8 cellular contexts compared by ENCODE assay signal in genomic region chr2:27408601-27409320, GRCh38. TPM values are rescaled to one million over a fixed set of nuclear protein-coding genes. Genes with fewer than 3 reads are reported as not detected.
DNase-seq lines count a peak whose midpoint lies in the region; TF ChIP-seq lines count a peak whose summit lies in the region.

No MANE protein-coding gene starts in this region.

- peak overlapping the region; percentile 85 for H3K4me2 ChIP-seq in Loucy (ENCODE audit: low read depth, low read length, poor library complexity, severe bottlenecking)

- no peaks in the 10 kb centered on the region for H3K27me3 ChIP-seq in HAP-1 (ENCODE audit: low read depth)
- no peaks in the 10 kb centered on the region for H3K27me3 ChIP-seq in Loucy (ENCODE audit: insufficient read depth, low read length, poor library complexity, severe bottlenecking)

- H3K36me3 ChIP-seq in HAP-1 (replicated peaks) (peaks cover 29% of the 10 kb centered on the region), Loucy (ENCODE audit: insufficient read depth, low read length) (no peaks in the 10 kb centered on the region)

- peak overlapping the region; percentile 69 to 90 (median 89) for H3K27ac Mint-ChIP-seq in immature natural killer cell

- TF ChIP-seq CTCF in Loucy (conservative IDR thresholded peaks at IDR 0.05; ENCODE audit: low read length) (no peak), astrocyte of the cerebellum (IDR thresholded peaks at IDR 0.05; ENCODE audit: low read depth, low read length, missing control alignments) (no peak)

- H2AFZ ChIP-seq in Loucy (ENCODE audit: low read length): peak overlapping the region; percentile 80

- peaks cover 51% of the 10 kb centered on the region for H4K20me1 ChIP-seq in Loucy (ENCODE audit: insufficient read depth, low read length, poor library complexity, severe bottlenecking)

- H3F3A ChIP-seq in Loucy (ENCODE audit: low read depth): no peaks in the 10 kb centered on the region

- peak overlapping the region; percentile 79 for H3K9ac ChIP-seq in Loucy (ENCODE audit: low read depth, low read length, poor library complexity, severe bottlenecking)

- H3K79me2 ChIP-seq in Loucy (ENCODE audit: insufficient read depth, low read length): peaks cover 56% of the 10 kb centered on the region

- H3K9me3 Mint-ChIP-seq in immature natural killer cell: no peaks in the 10 kb centered on the region

- H3K4me3 Mint-ChIP-seq in immature natural killer cell: peak overlapping the region; percentile 82 to 92 (median 86)

- DNase-seq in activated T-cell treated with anti-CD3 and anti-CD28 coated beads for 24 hours (ENCODE audit: low read depth) (peak; percentile 20), HAP-1 (ENCODE audit: low spot score in 2 of 2) (peak; percentile 17 to 48), astrocyte of the cerebellum (ENCODE audit: low read depth) (no peak), immature natural killer cell (no peak)
- no peak for DNase-seq in activated T-cell treated with anti-CD3 and anti-CD28 coated beads, Interleukin-2, amount 50 U/mL, for 48 hours
- DNase-seq in stimulated activated CD4-positive, alpha-beta T cell treated with anti-CD3 and anti-CD28 coated beads, Interleukin-4, amount 100 ng/mL, for 1 hour: peak; percentile 18
- no peak for DNase-seq in activated effector memory CD4-positive, alpha-beta T cell treated with Interleukin-2 at 50 U/mL for 16 hours

- H3K36me3 Mint-ChIP-seq in immature natural killer cell: no peaks in the 10 kb centered on the region

- H3K4me3 ChIP-seq in HAP-1: peak overlapping the region; percentile 93
- peak overlapping the region; percentile 99 for H3K4me3 ChIP-seq in Loucy (ENCODE audit: low read length, poor library complexity, severe bottlenecking)
- peak overlapping the region; percentile 96 for H3K4me3 ChIP-seq in astrocyte of the cerebellum (ENCODE audit: low read depth, low read length)

- H3K9me2 ChIP-seq in Loucy (replicated peaks; ENCODE audit: low read depth, low read length): no peaks in the 10 kb centered on the region

- H3K9me3 ChIP-seq in HAP-1 (no peaks in the 10 kb centered on the region), Loucy (ENCODE audit: insufficient read depth, low read depth, low read length) (no peaks in the 10 kb centered on the region)

- H3K4me1 Mint-ChIP-seq in immature natural killer cell: peaks cover 33% of the 10 kb centered on the region in 2 donors

- peaks cover 5 to 8% (median 7%) of the 10 kb centered on the region in 3 donors for H3K27me3 Mint-ChIP-seq in immature natural killer cell (ENCODE audit: low read depth in 3 of 3)

- H3K4me1 ChIP-seq in HAP-1: peaks cover 22% of the 10 kb centered on the region
- peaks cover 41% of the 10 kb centered on the region for H3K4me1 ChIP-seq in Loucy (ENCODE audit: insufficient read depth, low read length, poor library complexity, severe bottlenecking)

- in situ Hi-C loops in HAP-1 (cut with MboI; ENCODE audit: low sequenced_read_pairs): no loop called here
- in situ Hi-C loops in astrocyte of the cerebellum (cut with HindIII; ENCODE audit: low sequenced_read_pairs): no loop called here

RNA-seq across cellular contexts. Expression of gene PPM1G, which starts 0.6 kb away (rescaled TPM):
- 100 to 1,000 TPM in 2 of 3 donors, 10 to 100 TPM in 1; 71.3 to 116 (median 104) TPM for polyA plus RNA-seq in immature natural killer cell

RNA-seq across cellular contexts. Expression of gene NRBP1, which starts 19.7 kb away (rescaled TPM):
- 100 to 1,000 TPM in 2 of 3 donors, 10 to 100 TPM in 1; 85.7 to 154 (median 147) TPM for polyA plus RNA-seq in immature natural killer cell

RNA-seq across cellular contexts. Expression of gene ZNF513, which starts 28.2 kb away (rescaled TPM):
- 1 to 10 TPM; 2.2 to 6.3 (median 2.7) TPM for polyA plus RNA-seq in immature natural killer cell

RNA-seq across cellular contexts. Expression of gene KRTCAP3, which starts 33.4 kb away (rescaled TPM):
- polyA plus RNA-seq in immature natural killer cell: under 1 TPM in 1 of 3 donors, not detected in 2; 0.63 TPM

RNA-seq across cellular contexts. Expression of gene SNX17, which starts 38.3 kb away (rescaled TPM):
- 100 to 1,000 TPM; 236 to 321 (median 261) TPM for polyA plus RNA-seq in immature natural killer cell

Comparison
In these comparisons a context has a peak if more than half of its experiments do, and no peak if none do; other contexts are left out.
1. DNase-seq: peak in activated T-cell treated with anti-CD3 and anti-CD28 coated beads for 24 hours (single experiment), HAP-1 (2 of 2) and stimulated activated CD4-positive, alpha-beta T cell treated with anti-CD3 and anti-CD28 coated beads, Interleukin-4, amount 100 ng/mL, for 1 hour (single experiment); none in activated T-cell treated with anti-CD3 and anti-CD28 coated beads, Interleukin-2, amount 50 U/mL, for 48 hours (0 of 2), astrocyte of the cerebellum (single experiment), immature natural killer cell (0 of 3) and activated effector memory CD4-positive, alpha-beta T cell treated with Interleukin-2 at 50 U/mL for 16 hours (single experiment).
2. Peak in every context shown above with its lines, with median percentiles within 50 percentile points of each other: H3K4me3 ChIP-seq.